ENCODE assay signal across 15 cellular contexts in genomic region chr17:57445051-57445450, GRCh38.
A peak's percentile ranks its signal among the peaks of the same experiment; 100 is the strongest.
DNase-seq lines count a peak whose midpoint lies in the region; ATAC-seq and TF ChIP-seq lines count a peak whose summit lies in the region.
"Had no signal": no experiment of that assay in that cellular context is flagged by ENCODE, and none has a peak within 500 bp of the region (broad histone marks: within the 10 kb centered on the region; RNA-seq: fewer than 3 reads in every experiment).

No MANE protein-coding gene starts in this region.

- H3K14ac ChIP-seq in IMR-90 (replicated peaks; ENCODE audit: low read depth, low read length), result no peak overlapping the region; the same call in 1 of the 2 replicates

- H2BK120ac ChIP-seq in IMR-90 (ENCODE audit: low read depth, low read length), result peak overlapping the region; percentile 25; the same call in 1 of the 2 replicates

- H3K9me1 ChIP-seq in IMR-90 (ENCODE audit: insufficient read depth, low read length), result peaks cover 35% of the 10 kb centered on the region

- peak overlapping the region in 1 of 2 experiments; percentile 43; a peak in 1 of 4 replicates for H4K8ac ChIP-seq in IMR-90 (ENCODE audit: low read depth in 2 of 2, low read length in 2 of 2)

- H2AK9ac ChIP-seq in IMR-90 (replicated peaks; ENCODE audit: low read depth, low read length, poor library complexity), result no peak overlapping the region

- no peak overlapping the region for H4K91ac ChIP-seq in IMR-90 (ENCODE audit: insufficient read depth, low read depth, low read length)

- no peak overlapping the region for H3K18ac ChIP-seq in IMR-90 (ENCODE audit: low read depth, low read length)

- WGBS in IMR-90 (ENCODE audit: extremely low coverage in 2 of 2, insufficient read length in 1 of 2), 2 experiments, result 30% methylated on average over 2 of the region's 8 CpGs; no CpG with 5 or more reads in 1 of the 2 experiments

- H3K36me3 Mint-ChIP-seq in osteocyte (ENCODE audit: unreplicated experiment), result peaks cover 3% of the 10 kb centered on the region

- H3K4me3 Mint-ChIP-seq in osteocyte (ENCODE audit: unreplicated experiment), result no peak overlapping the region
- H3K4me3 Mint-ChIP-seq: CD4-positive, alpha-beta memory T cell had no signal

- no peak overlapping the region for H3K4ac ChIP-seq in IMR-90 (ENCODE audit: low read depth, low read length)

- no peaks in the 10 kb centered on the region for H3K36me3 ChIP-seq in IMR-90 (ENCODE audit: control insufficient read depth, insufficient read depth, low read length)
- H3K36me3 ChIP-seq: heart right ventricle, tibial artery had no signal

- no peak overlapping the region for H3K4me3 ChIP-seq in IMR-90 (ENCODE audit: insufficient read depth, low read depth, low read length)
- H3K4me3 ChIP-seq in astrocyte of the spinal cord (ENCODE audit: low read depth, low read length), result no peak overlapping the region
- H3K4me3 ChIP-seq: heart right ventricle, tibial artery had no signal

- intact Hi-C loops in IMR-90 (cut with micrococcal nuclease), result no loop called here

- no peak for TF ChIP-seq POLR2A in IMR-90 (IDR thresholded peaks at IDR 0.05; ENCODE audit: low read depth, low read length)

- CTCF ChIA-PET in IMR-90 (lab: Yijun Ruan, JAX), result interaction anchor here (0.7 kb wide), 1 partner anchor 196 kb away, joined by 3 read pairs; no protein-coding TSS in a partner anchor

- peak overlapping the region; percentile 74 for H3K27ac Mint-ChIP-seq in osteocyte (ENCODE audit: unreplicated experiment)

- H2AK5ac ChIP-seq in IMR-90 (ENCODE audit: low read depth, low read length), result no peak overlapping the region

- peak overlapping the region; percentile 11; the same call in 1 of the 2 replicates for H2BK20ac ChIP-seq in IMR-90 (ENCODE audit: low read depth, low read length)

- BruUV-seq in IMR-90 (replicated peaks; lab: Mats Ljungman, UMichigan), result no TSS peak

- TF ChIP-seq RAD21 in IMR-90 (IDR thresholded peaks at IDR 0.05; ENCODE audit: low read length), result no peak

- H3K9ac ChIP-seq in IMR-90 (ENCODE audit: low read depth, low read length), result no peak overlapping the region

- no peak overlapping the region for H2BK15ac ChIP-seq in IMR-90 (ENCODE audit: low read depth, low read length)

- H4K20me1 ChIP-seq in IMR-90 (ENCODE audit: insufficient read depth, low read length), result no peaks in the 10 kb centered on the region

- in situ Hi-C loops in IMR-90 (cut with MboI; ENCODE audit: low sequenced_read_pairs) (no loop called here), astrocyte of the spinal cord (cut with HindIII; ENCODE audit: low sequenced_read_pairs) (no loop called here)

- no peaks in the 10 kb centered on the region for H3K9me3 ChIP-seq in IMR-90 (ENCODE audit: control insufficient read depth, insufficient read depth, low read length)
- H3K9me3 ChIP-seq: heart right ventricle, tibial artery had no signal

- H3K9me3 Mint-ChIP-seq in osteocyte (ENCODE audit: unreplicated experiment), result no peaks in the 10 kb centered on the region
- H3K9me3 Mint-ChIP-seq: CD4-positive, alpha-beta memory T cell had no signal

- no peaks in the 10 kb centered on the region for H3K27me3 Mint-ChIP-seq in osteocyte (ENCODE audit: unreplicated experiment)
- H3K27me3 Mint-ChIP-seq: CD4-positive, alpha-beta memory T cell; naive thymus-derived CD4-positive, alpha-beta T cell had no signal

- H3K4me2 ChIP-seq in IMR-90 (ENCODE audit: low read depth, low read length), result no peak overlapping the region

- dilution Hi-C loops in IMR-90 (cut with HindIII; ENCODE audit: low sequenced_read_pairs, unreplicated experiment), result no loop called here

- peak overlapping the region; percentile 50 for H2BK5ac ChIP-seq in IMR-90 (ENCODE audit: low read depth, low read length, poor library complexity, severe bottlenecking)

- POLR2A ChIA-PET in IMR-90 (lab: Charles Lee; ENCODE audit: unreplicated experiment), result no interaction called here

- no peak overlapping the region for H3K56ac ChIP-seq in IMR-90 (ENCODE audit: extremely low read depth, insufficient read depth, low read length)

- DNase-seq in EH (ENCODE audit: low read depth) (peak; percentile 86), IMR-90 (no peak), astrocyte of the spinal cord (ENCODE audit: low read depth, low spot score) (peak; percentile 40), osteocyte (ENCODE audit: extremely low spot score, unreplicated experiment) (no peak), NCI-H2107 treated with DMSO at 0.1 percent for 48 hours (lab: John Stamatoyannopoulos, UW; ENCODE audit: unreplicated experiment) (no peak), GDM1 (lab: John Stamatoyannopoulos, UW) (no peak)
- no peak for DNase-seq in activated effector memory CD4-positive, alpha-beta T cell treated with Interleukin-2 at 50 U/mL for 16 hours
- DNase-seq: CD4-positive, alpha-beta memory T cell; heart right ventricle; naive thymus-derived CD4-positive, alpha-beta T cell; NCI-H1092; NCI-H226; retina; stimulated activated CD4-positive, alpha-beta T cell treated with anti-CD3 and anti-CD28 coated beads, Interleukin-2, amount 100 ng/mL, for 48 hours; tibial artery had no signal

- peaks cover 66% of the 10 kb centered on the region for H3K4me1 Mint-ChIP-seq in osteocyte (ENCODE audit: unreplicated experiment)

- peaks cover 12 to 43% of the 10 kb centered on the region in 2 experiments; a peak in 3 of 4 replicates for H3K79me1 ChIP-seq in IMR-90 (ENCODE audit: low read depth in 1 of 2, low read length in 2 of 2)

- no peaks in the 10 kb centered on the region for H3K27me3 ChIP-seq in IMR-90 (ENCODE audit: control insufficient read depth, insufficient read depth, low read length)
- H3K27me3 ChIP-seq: heart right ventricle, tibial artery had no signal

- no peak overlapping the region; the same call in 1 of the 2 replicates for H3K23ac ChIP-seq in IMR-90 (ENCODE audit: low read depth, low read length)

- TF ChIP-seq CTCF in IMR-90 (conservative IDR thresholded peaks at IDR 0.05; ENCODE audit: low read depth, low read length) (no peak), astrocyte of the spinal cord (IDR thresholded peaks at IDR 0.05; ENCODE audit: low read depth, low read length) (no peak), osteocyte (IDR thresholded peaks at IDR 0.05) (no peak)

- H3K4me1 ChIP-seq in IMR-90 (ENCODE audit: control insufficient read depth, insufficient read depth, low read length), result peaks cover 39% of the 10 kb centered on the region

- H4K5ac ChIP-seq in IMR-90 (ENCODE audit: low read depth, low read length), result no peak overlapping the region

- H2AFZ ChIP-seq in IMR-90 (replicated peaks; ENCODE audit: low read length, poor library complexity), result peak overlapping the region; percentile 67

- H3K27ac ChIP-seq in IMR-90 (ENCODE audit: insufficient read depth, low read length), result no peak overlapping the region
- H3K27ac ChIP-seq: tibial artery had no signal

- no peak for ATAC-seq in IMR-90 (ENCODE audit: low read depth)
- ATAC-seq: heart right ventricle; naive thymus-derived CD4-positive, alpha-beta T cell had no signal

TF ChIP-seq in IMR-90, 13 proteins besides CTCF, POLR2A, EP300 and RAD21:
- no peak for TF ChIP-seq FOS (IDR thresholded peaks at IDR 0.05; ENCODE audit: low read depth, low read length)
- TF ChIP-seq CHD1 (IDR thresholded peaks at IDR 0.05; ENCODE audit: low read depth, low read length), result no peak
- no peak for TF ChIP-seq MAFK (IDR thresholded peaks at IDR 0.05; ENCODE audit: low read depth, low read length)
- TF ChIP-seq RCOR1 (IDR thresholded peaks at IDR 0.05; ENCODE audit: insufficient replicate concordance, low read length), result no peak
- no peak for TF ChIP-seq USF2 (IDR thresholded peaks at IDR 0.05; ENCODE audit: low read depth, low read length)
- TF ChIP-seq MAZ (IDR thresholded peaks at IDR 0.05; ENCODE audit: borderline replicate concordance, low read depth, low read length), result no peak
- no peak for TF ChIP-seq CEBPB (IDR thresholded peaks at IDR 0.05; ENCODE audit: low read depth, low read length)
- TF ChIP-seq, protein P1, sequence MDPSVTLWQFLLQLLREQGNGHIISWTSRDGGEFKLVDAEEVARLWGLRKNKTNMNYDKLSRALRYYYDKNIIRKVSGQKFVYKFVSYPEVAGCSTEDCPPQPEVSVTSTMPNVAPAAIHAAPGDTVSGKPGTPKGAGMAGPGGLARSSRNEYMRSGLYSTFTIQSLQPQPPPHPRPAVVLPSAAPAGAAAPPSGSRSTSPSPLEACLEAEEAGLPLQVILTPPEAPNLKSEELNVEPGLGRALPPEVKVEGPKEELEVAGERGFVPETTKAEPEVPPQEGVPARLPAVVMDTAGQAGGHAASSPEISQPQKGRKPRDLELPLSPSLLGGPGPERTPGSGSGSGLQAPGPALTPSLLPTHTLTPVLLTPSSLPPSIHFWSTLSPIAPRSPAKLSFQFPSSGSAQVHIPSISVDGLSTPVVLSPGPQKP (IDR thresholded peaks at IDR 0.05; ENCODE audit: borderline replicate concordance, low read depth, low read length), result no peak

Comparison
In these comparisons a context has a peak if more than half of its experiments do, and no peak if none do; other contexts are left out.
1. DNase-seq: peak in EH (single experiment) and astrocyte of the spinal cord (single experiment); none in IMR-90 (single experiment), osteocyte (single experiment), NCI-H2107 treated with DMSO at 0.1 percent for 48 hours (single experiment), activated effector memory CD4-positive, alpha-beta T cell treated with Interleukin-2 at 50 U/mL for 16 hours (single experiment) and GDM1 (single experiment).